8 cellular contexts compared by ENCODE assay signal in genomic region chr7:152286972-152287371, GRCh38.
DNase-seq lines count a peak whose midpoint lies in the region; ATAC-seq, FAIRE-seq and TF ChIP-seq lines count a peak whose summit lies in the region.
"Not testable (repeated sequence)": the region's sequence is repeated elsewhere in the genome, so short reads cannot be mapped to it uniquely, and the experiment has no call there.

No MANE protein-coding gene starts in this region.

- H4K8ac ChIP-seq in mesenchymal stem cell (ENCODE audit: low read length): peak overlapping the region; percentile 2
- not testable (repeated sequence) for H4K8ac ChIP-seq in neuronal stem cell (ENCODE audit: low read depth, low read length)

- not testable (repeated sequence) for H2BK15ac ChIP-seq in mesenchymal stem cell (ENCODE audit: low read depth, poor library complexity, severe bottlenecking); neuronal stem cell (ENCODE audit: low read length)

- H3K79me2 ChIP-seq in astrocyte (ENCODE audit: insufficient read depth, low read length): not testable (repeated sequence)

- not testable (repeated sequence) for H3K27me3 ChIP-seq in astrocyte (ENCODE audit: insufficient read depth, low read length); bronchial epithelial cell (ENCODE audit: control insufficient read depth, insufficient read depth, low read length); right cardiac atrium (ENCODE audit: control insufficient read depth, insufficient read depth); mesenchymal stem cell (ENCODE audit: control insufficient read depth in 1 of 2, insufficient read depth in 1 of 2, low read length in 2 of 2); neuronal stem cell (ENCODE audit: control insufficient read depth in 3 of 3, insufficient read depth in 3 of 3, low read depth in 1 of 3, low read length in 3 of 3); psoas muscle (ENCODE audit: insufficient read depth in 3 of 3, low read length in 2 of 3); upper lobe of right lung

- H3K9me3 Mint-ChIP-seq in astrocyte (ENCODE audit: unreplicated experiment): not testable (repeated sequence)

- H3K79me1 ChIP-seq in mesenchymal stem cell (replicated peaks; ENCODE audit: low read length, poor library complexity, severe bottlenecking); neuronal stem cell (ENCODE audit: low read depth, low read length): not testable (repeated sequence)

- not testable (repeated sequence) for H3K27me3 Mint-ChIP-seq in astrocyte (ENCODE audit: low read depth, unreplicated experiment)

- 94% methylated on average over 3 of the region's 3 CpGs for whole genome bisulfite sequencing in right cardiac atrium
- WGBS in mesenchymal stem cell: 89% methylated on average over 3 of the region's 3 CpGs
- WGBS in neuronal stem cell (ENCODE audit: extremely low coverage in 2 of 2, insufficient read length in 2 of 2, insufficient replicate concordance in 1 of 2), 2 donors: no CpG with 5 or more reads among the region's 3 CpGs
- WGBS in psoas muscle, 3 donors: 80 to 87% (median 85%) methylated on average over 3 of the region's 3 CpGs

- H3K4me1 Mint-ChIP-seq in astrocyte (ENCODE audit: low read depth, unreplicated experiment): not testable (repeated sequence)

- not testable (repeated sequence) for FAIRE-seq in astrocyte (lab: Jason Lieb, UNC)
- FAIRE-seq in bronchial epithelial cell (lab: Jason Lieb, UNC): peak; percentile 90

- not testable (repeated sequence) for H3K14ac ChIP-seq in mesenchymal stem cell (ENCODE audit: low read length in 2 of 2); neuronal stem cell (ENCODE audit: low read length)

- H2BK12ac ChIP-seq in mesenchymal stem cell (ENCODE audit: low read length in 2 of 2); neuronal stem cell (ENCODE audit: low read length): not testable (repeated sequence)

- H2BK120ac ChIP-seq in mesenchymal stem cell (ENCODE audit: low read depth, low read length); neuronal stem cell (ENCODE audit: low read depth, low read length): not testable (repeated sequence)

- POLR2A ChIA-PET in HEK293 (lab: Yijun Ruan, JAX): not testable (repeated sequence)

- intact Hi-C loops in right cardiac atrium (cut with DNase I); psoas muscle (cut with DNase I); upper lobe of right lung (cut with DNase I): not testable (repeated sequence)

- not testable (repeated sequence) for H3K18ac ChIP-seq in mesenchymal stem cell (ENCODE audit: low read depth in 1 of 2, low read length in 2 of 2); neuronal stem cell (ENCODE audit: low read length)

- H2AK5ac ChIP-seq in mesenchymal stem cell (ENCODE audit: low read length, severe bottlenecking); neuronal stem cell (ENCODE audit: low read depth, low read length): not testable (repeated sequence)

- H3K4me3 ChIP-seq in HEK293 (ENCODE audit: low read depth, low read length); astrocyte (ENCODE audit: insufficient read depth, low read depth, low read length); bronchial epithelial cell (ENCODE audit: low read depth, low read length); right cardiac atrium (ENCODE audit: low read length); mesenchymal stem cell (ENCODE audit: insufficient read depth in 1 of 2, low read depth in 1 of 2, low read length in 2 of 2); neuronal stem cell (ENCODE audit: low read length in 2 of 2); psoas muscle; upper lobe of right lung: not testable (repeated sequence)

- not testable (repeated sequence) for H2AFZ ChIP-seq in astrocyte (ENCODE audit: low read depth, low read length); mesenchymal stem cell (ENCODE audit: low read depth, low read length); neuronal stem cell (ENCODE audit: low read length)

- H4K20me1 ChIP-seq in astrocyte (ENCODE audit: insufficient read depth, low read length): not testable (repeated sequence)

- ATAC-seq in right cardiac atrium: peak; percentile 26 to 33
- peak; percentile 10 to 39 (median 26) for ATAC-seq in psoas muscle
- ATAC-seq in upper lobe of right lung: peak; percentile 47

- H3K27ac ChIP-seq in HEK293 (ENCODE audit: extremely low read depth, low read depth, low read length); astrocyte (ENCODE audit: low read depth, low read length); right cardiac atrium (ENCODE audit: low read length); mesenchymal stem cell (ENCODE audit: low read length, poor library complexity, severe bottlenecking); psoas muscle; upper lobe of right lung: not testable (repeated sequence)
- peak overlapping the region; percentile 51 for H3K27ac ChIP-seq in neuronal stem cell (replicated peaks; ENCODE audit: low read length)

- not testable (repeated sequence) for H3K36me3 ChIP-seq in HEK293 (ENCODE audit: control insufficient read depth in 2 of 2, insufficient read depth in 1 of 2, low read length in 2 of 2); astrocyte (ENCODE audit: insufficient read depth, low read length); bronchial epithelial cell (ENCODE audit: control insufficient read depth, insufficient read depth, low read length); mesenchymal stem cell (ENCODE audit: control insufficient read depth in 1 of 2, insufficient read depth in 2 of 2, low read depth in 1 of 2, low read length in 2 of 2); neuronal stem cell (replicated peaks in 1 of 2; ENCODE audit: control insufficient read depth in 2 of 2, insufficient read depth in 2 of 2, low read length in 2 of 2); psoas muscle (ENCODE audit: insufficient read depth in 1 of 2, low read depth in 1 of 2); upper lobe of right lung

- not testable (repeated sequence) for H3K36me3 Mint-ChIP-seq in astrocyte (ENCODE audit: low read depth, unreplicated experiment)

- H3K9ac ChIP-seq in astrocyte (ENCODE audit: low read length); mesenchymal stem cell (ENCODE audit: low read length); neuronal stem cell (ENCODE audit: low read depth, low read length, poor library complexity): not testable (repeated sequence)

- TF ChIP-seq CTCF in HEK293 (tag by site-specific recombination; IDR thresholded peaks at IDR 0.05); astrocyte (IDR thresholded peaks at IDR 0.05; ENCODE audit: insufficient read depth, low read depth, low read length); bronchial epithelial cell (IDR thresholded peaks at IDR 0.05; ENCODE audit: insufficient read depth, low read length, severe bottlenecking); psoas muscle (IDR thresholded peaks at IDR 0.05); upper lobe of right lung (IDR thresholded peaks at IDR 0.05): not testable (repeated sequence)

- not testable (repeated sequence) for H2BK5ac ChIP-seq in mesenchymal stem cell (ENCODE audit: low read depth, low read length, poor library complexity, severe bottlenecking); neuronal stem cell (ENCODE audit: low read length)

- CTCF ChIA-PET in HEK293 (lab: Yijun Ruan, JAX): not testable (repeated sequence)

- not testable (repeated sequence) for H3K4me1 ChIP-seq in HEK293 (ENCODE audit: control insufficient read depth, insufficient read depth, low read length); astrocyte (ENCODE audit: insufficient read depth, low read length); right cardiac atrium (ENCODE audit: control insufficient read depth, insufficient read depth, low read length); mesenchymal stem cell (ENCODE audit: control insufficient read depth, insufficient read depth, low read depth, low read length); neuronal stem cell (ENCODE audit: control insufficient read depth in 2 of 2, insufficient read depth in 1 of 2, low read depth in 1 of 2, low read length in 2 of 2); psoas muscle; upper lobe of right lung

- not testable (repeated sequence) for H3K27ac Mint-ChIP-seq in astrocyte (ENCODE audit: unreplicated experiment)

- peak overlapping the region; percentile 4 for H3K4me2 ChIP-seq in astrocyte (ENCODE audit: low read length)
- H3K4me2 ChIP-seq in mesenchymal stem cell (ENCODE audit: low read length, poor library complexity, severe bottlenecking); neuronal stem cell (ENCODE audit: insufficient read depth, low read length, poor library complexity, severe bottlenecking): not testable (repeated sequence)

- not testable (repeated sequence) for H3K9me3 ChIP-seq in HEK293 (ENCODE audit: control insufficient read depth, insufficient read depth, low read depth, low read length); astrocyte (ENCODE audit: insufficient read depth, low read depth, low read length); right cardiac atrium (ENCODE audit: control insufficient read depth, low read length); mesenchymal stem cell (ENCODE audit: control insufficient read depth, low read length); neuronal stem cell (replicated peaks in 1 of 2; ENCODE audit: control insufficient read depth in 2 of 2, insufficient read depth in 1 of 2, low read depth in 1 of 2, low read length in 2 of 2); upper lobe of right lung
- H3K9me3 ChIP-seq in psoas muscle: peaks cover 10% of the 10 kb centered on the region

- H3K4me3 Mint-ChIP-seq in astrocyte (ENCODE audit: unreplicated experiment): not testable (repeated sequence)

- H4K91ac ChIP-seq in mesenchymal stem cell (ENCODE audit: low read length); neuronal stem cell (ENCODE audit: low read depth, low read length, poor library complexity): not testable (repeated sequence)

- H3K4ac ChIP-seq in mesenchymal stem cell (ENCODE audit: low read depth in 1 of 2, low read length in 2 of 2); neuronal stem cell (ENCODE audit: low read length): not testable (repeated sequence)

- H3K23ac ChIP-seq in mesenchymal stem cell (ENCODE audit: low read length in 2 of 2); neuronal stem cell (ENCODE audit: low read depth, low read length, poor library complexity): not testable (repeated sequence)

- DNase-seq in astrocyte (ENCODE audit: low read depth); bronchial epithelial cell (ENCODE audit: low read depth); right cardiac atrium; neuronal stem cell (ENCODE audit: low spot score); psoas muscle; upper lobe of right lung: not testable (repeated sequence)
- peak; percentile 6 for DNase-seq in mesenchymal stem cell
